23 cellular contexts compared by ENCODE assay signal in genomic region chr2:27863146-27863545, GRCh38. TPM values are rescaled to one million over a fixed set of nuclear protein-coding genes. Genes with fewer than 3 reads are reported as not detected.
DNase-seq lines count a peak whose midpoint lies in the region; ATAC-seq and TF ChIP-seq lines count a peak whose summit lies in the region.
"Had no signal": no experiment of that assay in that cellular context is flagged by ENCODE, and none has a peak within 500 bp of the region (broad histone marks: within the 10 kb centered on the region; RNA-seq: fewer than 3 reads in every experiment).

No MANE protein-coding gene starts in this region.

- no peak overlapping the region for H3K4me3 ChIP-seq in Panc1 (ENCODE audit: low read depth in 2 of 2, low read length in 2 of 2)
- H3K4me3 ChIP-seq in hepatocyte, result no peak overlapping the region
- no peak overlapping the region for H3K4me3 ChIP-seq in upper lobe of right lung
- H3K4me3 ChIP-seq: GM23338, PC-9, SK-N-MC had no signal

- DNase-seq in NCI-H2107 treated with DMSO at 0.1 percent for 48 hours (lab: John Stamatoyannopoulos, UW; ENCODE audit: unreplicated experiment) (peak; percentile 4), NCI-H2107 (lab: John Stamatoyannopoulos, UW) (no peak), Panc1 (ENCODE audit: low read depth, low spot score) (no peak), hepatocyte (ENCODE audit: low spot score) (peak; percentile 11), upper lobe of right lung (no peak), epidermal melanocyte (ENCODE audit: insufficient read length, low spot score) (no peak), AG20443 (ENCODE audit: low spot score) (no peak)
- no peak for DNase-seq in stimulated activated naive B cell treated with anti-CD40 and anti-IgM and Interleukin-4, amounts not matched to agents 10 μg/mL and 1 μg/mL and 100 μg/mL, for 72 hours
- DNase-seq: DND-41, NCI-H1105, NCI-H146, NCI-H2029, PC-9, SHP77 treated with DMSO at 0.1 percent for 48 hours had no signal

- H3K27ac ChIP-seq in Panc1 (ENCODE audit: low read length), result no peak overlapping the region
- no peak overlapping the region for H3K27ac ChIP-seq in hepatocyte
- H3K27ac ChIP-seq in upper lobe of right lung, result no peak overlapping the region
- H3K27ac ChIP-seq: HL-60, KMS-11, PC-9, RWPE1, SK-N-MC had no signal

- H3K36me3 Mint-ChIP-seq in stimulated activated naive B cell treated with anti-CD40 and anti-IgM and Interleukin-4, amounts not matched to agents 10 μg/mL and 1 μg/mL and 100 μg/mL, for 72 hours, result peaks cover 0 to 2% of the 10 kb centered on the region in 2 donors
- H3K36me3 Mint-ChIP-seq: CD14-positive monocyte had no signal

- no peak for ATAC-seq in Panc1
- ATAC-seq in upper lobe of right lung, result peak; percentile 65
- ATAC-seq in stimulated activated naive B cell treated with anti-CD40 and anti-IgM and Interleukin-4, amounts not matched to agents 10 μg/mL and 1 μg/mL and 100 μg/mL, for 72 hours (replicated peaks), result no peak
- ATAC-seq: GM23338, HCT116, HepG2 had no signal

- WGBS in hepatocyte (ENCODE audit: low lambda C conversion rate, missing lambda C conversion rate), result 38% methylated on average over 1 of the region's 1 CpG

- no peaks in the 10 kb centered on the region for H3K4me1 ChIP-seq in Panc1 (ENCODE audit: control insufficient read depth, insufficient read depth, low read length)
- H3K4me1 ChIP-seq in hepatocyte (ENCODE audit: insufficient read depth), result no peaks in the 10 kb centered on the region
- H3K4me1 ChIP-seq in upper lobe of right lung, result no peaks in the 10 kb centered on the region

- intact Hi-C loops in Panc1 (cut with micrococcal nuclease; ENCODE audit: unreplicated experiment), result no loop called here
- intact Hi-C loops in upper lobe of right lung (cut with DNase I), result no loop called here

- H3K36me3 ChIP-seq in Panc1 (ENCODE audit: control insufficient read depth, insufficient read depth, low read length) (no peaks in the 10 kb centered on the region), hepatocyte (replicated peaks; ENCODE audit: insufficient read depth, low read depth) (no peaks in the 10 kb centered on the region), upper lobe of right lung (no peaks in the 10 kb centered on the region)

- H3K4me2 ChIP-seq in hepatocyte, result no peak overlapping the region
- H3K4me2 ChIP-seq: GM23338, KMS-11, PC-9 had no signal

- no peaks in the 10 kb centered on the region for H4K20me1 ChIP-seq in hepatocyte (ENCODE audit: insufficient read depth, poor library complexity, severe bottlenecking)

- H3K27me3 Mint-ChIP-seq in stimulated activated naive B cell treated with anti-CD40 and anti-IgM and Interleukin-4, amounts not matched to agents 10 μg/mL and 1 μg/mL and 100 μg/mL, for 72 hours, result no peaks in the 10 kb centered on the region

- H3K9me3 ChIP-seq in Panc1 (ENCODE audit: control insufficient read depth, insufficient read depth, low read depth, low read length), result peaks cover 5% of the 10 kb centered on the region; the same call in 1 of the 2 replicates
- no peaks in the 10 kb centered on the region for H3K9me3 ChIP-seq in hepatocyte (ENCODE audit: low read depth)
- H3K9me3 ChIP-seq in upper lobe of right lung, result no peaks in the 10 kb centered on the region

- TF ChIP-seq CTCF in Panc1 (IDR thresholded peaks at IDR 0.05) (0 out of 2 replicates have a peak, but pooled peaks have one; percentile 4), hepatocyte (IDR thresholded peaks at IDR 0.05; ENCODE audit: poor library complexity) (no peak), upper lobe of right lung (IDR thresholded peaks at IDR 0.05) (no peak)

- in situ Hi-C loops in Panc1 (cut with HindIII; ENCODE audit: low pct_unique_long_range_greater_than_20kb, low sequenced_read_pairs), result no loop called here

- CTCF ChIA-PET in Panc1 (lab: Charles Lee), result no interaction called here

- H3K4me3 Mint-ChIP-seq in stimulated activated naive B cell treated with anti-CD40 and anti-IgM and Interleukin-4, amounts not matched to agents 10 μg/mL and 1 μg/mL and 100 μg/mL, for 72 hours, result no peak overlapping the region
- H3K4me3 Mint-ChIP-seq: B cell, CD14-positive monocyte, GM23338 had no signal

- H3K27me3 ChIP-seq in Panc1 (ENCODE audit: control insufficient read depth, insufficient read depth, low read length) (no peaks in the 10 kb centered on the region), hepatocyte (no peaks in the 10 kb centered on the region), upper lobe of right lung (no peaks in the 10 kb centered on the region)

- no peak overlapping the region for H2AFZ ChIP-seq in hepatocyte
- H2AFZ ChIP-seq: GM23338, PC-9 had no signal

- H3K79me2 ChIP-seq in hepatocyte, result no peaks in the 10 kb centered on the region

- no peaks in the 10 kb centered on the region for H3K4me1 Mint-ChIP-seq in stimulated activated naive B cell treated with anti-CD40 and anti-IgM and Interleukin-4, amounts not matched to agents 10 μg/mL and 1 μg/mL and 100 μg/mL, for 72 hours
- H3K4me1 Mint-ChIP-seq: B cell, GM23338 had no signal

- H3K9me2 ChIP-seq in hepatocyte (replicated peaks; ENCODE audit: insufficient read depth), result no peaks in the 10 kb centered on the region

- H3K9me3 Mint-ChIP-seq in stimulated activated naive B cell treated with anti-CD40 and anti-IgM and Interleukin-4, amounts not matched to agents 10 μg/mL and 1 μg/mL and 100 μg/mL, for 72 hours, result peaks cover 0 to 3% of the 10 kb centered on the region in 2 donors

- POLR2A ChIA-PET in Panc1 (lab: Charles Lee), result no interaction called here

- H3K27ac Mint-ChIP-seq in stimulated activated naive B cell treated with anti-CD40 and anti-IgM and Interleukin-4, amounts not matched to agents 10 μg/mL and 1 μg/mL and 100 μg/mL, for 72 hours, result no peak overlapping the region
- H3K27ac Mint-ChIP-seq: B cell, CD14-positive monocyte, GM23338 had no signal

- BruUV-seq in Panc1 (replicated peaks; lab: Mats Ljungman, UMichigan), result no TSS peak

RNA-seq across cellular contexts. Expression of gene RBKS, which starts 27.0 kb away (rescaled TPM):
- total RNA-seq in Panc1 (2021; ENCODE audit: unreplicated experiment), result 2.2 TPM
- 4.5 TPM for polyA plus RNA-seq in Panc1 (2012; ENCODE audit: insufficient read length)
- total RNA-seq in hepatocyte, result 5.5 and 6.7 TPM in 2 replicates
- 6.0 and 7.2 TPM in 2 replicates for polyA plus RNA-seq in hepatocyte
- 1.9 TPM for total RNA-seq in upper lobe of right lung

RNA-seq across cellular contexts. Expression of gene BABAM2, which starts 27.4 kb away (rescaled TPM):
- 31.2 TPM for total RNA-seq in Panc1 (2021; ENCODE audit: unreplicated experiment)
- polyA plus RNA-seq in Panc1 (2012; ENCODE audit: insufficient read length), result 25.5 TPM
- 28.8 and 30.8 TPM in 2 replicates for total RNA-seq in hepatocyte
- polyA plus RNA-seq in hepatocyte, result 43.6 and 49.4 TPM in 2 replicates
- 36.2 TPM for total RNA-seq in upper lobe of right lung

Comparison
In these comparisons a context has a peak if more than half of its experiments do, and no peak if none do; other contexts are left out.
1. DNase-seq: peak in NCI-H2107 treated with DMSO at 0.1 percent for 48 hours (single experiment) and hepatocyte (single experiment); none in NCI-H2107 (single experiment), Panc1 (single experiment), upper lobe of right lung (single experiment), epidermal melanocyte (single experiment), AG20443 (single experiment) and stimulated activated naive B cell treated with anti-CD40 and anti-IgM and Interleukin-4, amounts not matched to agents 10 μg/mL and 1 μg/mL and 100 μg/mL, for 72 hours (single experiment).